11 cellular contexts compared by ENCODE assay signal in the genomic region with DNA sequence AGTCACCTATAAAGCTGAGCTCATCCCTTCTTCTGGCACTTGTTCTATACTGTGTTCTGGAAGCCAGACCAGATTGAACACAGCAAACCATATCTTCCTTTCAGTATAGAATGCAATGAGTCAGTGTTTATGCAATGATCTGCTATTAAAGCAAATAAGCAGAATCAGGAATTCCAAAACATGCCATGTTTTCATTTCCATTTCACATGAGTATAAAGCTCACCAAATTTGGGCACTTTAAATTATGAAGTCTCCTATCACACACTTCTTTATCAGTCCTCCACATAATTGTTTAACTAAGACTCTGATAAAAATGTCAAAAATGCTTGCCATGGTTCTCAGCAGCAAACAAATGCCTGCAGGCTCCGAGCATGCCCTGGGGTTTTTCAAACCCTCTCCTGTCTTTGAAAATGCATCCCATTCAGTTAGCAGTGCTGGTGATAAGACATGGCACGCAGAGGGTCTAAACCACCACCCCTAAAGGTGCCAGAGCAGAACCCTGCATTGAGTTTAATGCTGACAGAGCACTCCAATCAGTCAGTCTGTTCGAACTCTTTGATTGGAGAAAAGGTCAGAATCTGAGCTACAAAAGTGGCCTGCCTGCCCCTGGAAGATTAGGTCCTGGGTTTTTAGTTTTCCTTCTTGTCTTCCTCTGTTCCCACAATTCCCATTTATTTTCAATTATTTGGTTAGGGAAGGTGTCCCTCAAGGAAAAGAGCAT.
A peak's percentile ranks its signal among the peaks of the same experiment; 100 is the strongest.
DNase-seq lines count a peak whose midpoint lies in the region; ATAC-seq lines count a peak whose summit lies in the region.
"Had no signal": no experiment of that assay in that cellular context is flagged by ENCODE, and none has a peak within 500 bp of the region (broad histone marks: within the 10 kb centered on the region; RNA-seq: fewer than 3 reads in every experiment).

No MANE protein-coding gene starts in this region.

- WGBS in trophoblast cell (ENCODE audit: extremely low coverage, insufficient coverage, insufficient read length) = no CpG with 5 or more reads among the region's 3 CpGs

- no peaks in the 10 kb centered on the region for H3K79me1 ChIP-seq in trophoblast cell (ENCODE audit: low read length)

- no peak overlapping the region for H2BK12ac ChIP-seq in trophoblast cell (ENCODE audit: low read length)

- H3K27ac ChIP-seq in Karpas-422 (ENCODE audit: low read length) (no peak overlapping the region), trophoblast cell (ENCODE audit: low read depth, low read length) (no peak overlapping the region)
- H3K27ac ChIP-seq: right atrium auricular region had no signal

- H3K4me1 Mint-ChIP-seq in activated CD4-positive, alpha-beta memory T cell treated with anti-CD3 and anti-CD28 coated beads, Interleukin-2, amount 10 ng/mL, durations not matched to agents 7 days and 5 days = peaks cover 89% of the 10 kb centered on the region
- H3K4me1 Mint-ChIP-seq in activated CD4-positive, alpha-beta memory T cell treated with anti-CD3 and anti-CD28 coated beads for 36 hours (ENCODE audit: low read depth) = peaks cover 89% of the 10 kb centered on the region

- H2BK5ac ChIP-seq in trophoblast cell (ENCODE audit: low read depth, low read length, poor library complexity) = no peak overlapping the region

- H3K4me2 ChIP-seq in Karpas-422 (ENCODE audit: low read depth, low read length, poor library complexity, severe bottlenecking) (peak overlapping the region; percentile 57), trophoblast cell (ENCODE audit: low read length) (no peak overlapping the region)

- H2AFZ ChIP-seq in Karpas-422 (ENCODE audit: low read length) = no peak overlapping the region
- no peak overlapping the region for H2AFZ ChIP-seq in trophoblast cell (ENCODE audit: insufficient read depth, low read length, poor library complexity)

- H3K9ac ChIP-seq in Karpas-422 (ENCODE audit: low read length) (no peak overlapping the region), trophoblast cell (ENCODE audit: low read length) (no peak overlapping the region)

- H3K4me3 ChIP-seq in Karpas-422 (ENCODE audit: low read length) (no peak overlapping the region), trophoblast cell (ENCODE audit: low read depth, low read length) (no peak overlapping the region)
- H3K4me3 ChIP-seq: right atrium auricular region had no signal

- H3K4me1 ChIP-seq in Karpas-422 (ENCODE audit: low read length) (peaks cover 53% of the 10 kb centered on the region), trophoblast cell (ENCODE audit: control insufficient read depth in 1 of 2, insufficient read depth in 2 of 2, low read length in 2 of 2) (peaks cover 2 to 7% of the 10 kb centered on the region in 2 experiments)

- POLR2A ChIA-PET in activated CD4-positive, alpha-beta memory T cell treated with anti-CD3 and anti-CD28 coated beads, Interleukin-2, amount 10 ng/mL, durations not matched to agents 7 days and 5 days (lab: Charles Lee) = interaction anchor here (0.9 to 8.9 kb wide), 9 partner anchors 9 to 58 kb away, joined by 3 to 106 read pairs (median 8); no protein-coding TSS in a partner anchor
- POLR2A ChIA-PET in activated CD4-positive, alpha-beta memory T cell treated with anti-CD3 and anti-CD28 coated beads for 36 hours (lab: Charles Lee) = interaction anchor here (0.9 to 5.2 kb wide), 9 partner anchors 9 to 291 kb away, joined by 3 to 48 read pairs (median 9); a partner anchor contains a TSS

- ATAC-seq in GM19395 (IDR thresholded peaks at IDR 0.05; ENCODE audit: unreplicated experiment) (no peak), GM21723 (IDR thresholded peaks at IDR 0.05; ENCODE audit: unreplicated experiment) (no peak)

- H3K79me2 ChIP-seq in Karpas-422 (ENCODE audit: low read length) (no peaks in the 10 kb centered on the region), trophoblast cell (ENCODE audit: control insufficient read depth, insufficient read depth, low read length, poor library complexity) (peaks cover 2% of the 10 kb centered on the region)

- no peaks in the 10 kb centered on the region for H3K9me2 ChIP-seq in Karpas-422 (replicated peaks; ENCODE audit: insufficient read depth, low read length)

- H3K9me3 Mint-ChIP-seq in activated CD4-positive, alpha-beta memory T cell treated with anti-CD3 and anti-CD28 coated beads, Interleukin-2, amount 10 ng/mL, durations not matched to agents 7 days and 5 days = peaks cover 6% of the 10 kb centered on the region
- peaks cover 5% of the 10 kb centered on the region for H3K9me3 Mint-ChIP-seq in activated CD4-positive, alpha-beta memory T cell treated with anti-CD3 and anti-CD28 coated beads for 36 hours
- H3K9me3 Mint-ChIP-seq: H9 had no signal

- no peak overlapping the region for H4K91ac ChIP-seq in trophoblast cell (ENCODE audit: low read depth, low read length)

- no peak overlapping the region for H3K14ac ChIP-seq in trophoblast cell (ENCODE audit: low read length)

- H3K18ac ChIP-seq in trophoblast cell (ENCODE audit: low read length) = no peak overlapping the region

- H3K27ac Mint-ChIP-seq in activated CD4-positive, alpha-beta memory T cell treated with anti-CD3 and anti-CD28 coated beads, Interleukin-2, amount 10 ng/mL, durations not matched to agents 7 days and 5 days = peak overlapping the region; percentile 89
- no peak overlapping the region for H3K27ac Mint-ChIP-seq in activated CD4-positive, alpha-beta memory T cell treated with anti-CD3 and anti-CD28 coated beads for 36 hours
- H3K27ac Mint-ChIP-seq: H9 had no signal

- H3K9me3 ChIP-seq in Karpas-422 (ENCODE audit: low read length) = no peaks in the 10 kb centered on the region
- H3K9me3 ChIP-seq in trophoblast cell (ENCODE audit: insufficient read depth, low read depth, low read length) = no peaks in the 10 kb centered on the region
- H3K9me3 ChIP-seq: right atrium auricular region had no signal

- no peak overlapping the region for H3K4ac ChIP-seq in trophoblast cell (ENCODE audit: low read depth, low read length)

- H3K36me3 ChIP-seq in Karpas-422 (ENCODE audit: insufficient read depth, low read length) = no peaks in the 10 kb centered on the region
- H3K36me3 ChIP-seq in trophoblast cell (ENCODE audit: control insufficient read depth in 1 of 2, insufficient read depth in 2 of 2, low read length in 2 of 2) = peaks cover 0 to 2% of the 10 kb centered on the region in 2 experiments
- H3K36me3 ChIP-seq: right atrium auricular region had no signal

- H4K12ac ChIP-seq in trophoblast cell (ENCODE audit: low read depth, low read length) = no peak overlapping the region

- no peak overlapping the region for H2BK120ac ChIP-seq in trophoblast cell (ENCODE audit: insufficient read depth, low read length, poor library complexity)

- no peak overlapping the region for H2AK5ac ChIP-seq in trophoblast cell (ENCODE audit: low read length)

- no peaks in the 10 kb centered on the region for H4K20me1 ChIP-seq in Karpas-422 (ENCODE audit: insufficient read depth, low read depth, low read length)

- no peak overlapping the region for H3K23ac ChIP-seq in trophoblast cell (ENCODE audit: low read length)

- H4K8ac ChIP-seq in trophoblast cell (ENCODE audit: low read depth, low read length) = no peak overlapping the region

- peaks cover 63% of the 10 kb centered on the region for H3K36me3 Mint-ChIP-seq in activated CD4-positive, alpha-beta memory T cell treated with anti-CD3 and anti-CD28 coated beads, Interleukin-2, amount 10 ng/mL, durations not matched to agents 7 days and 5 days (ENCODE audit: low read depth)
- peaks cover 14% of the 10 kb centered on the region for H3K36me3 Mint-ChIP-seq in activated CD4-positive, alpha-beta memory T cell treated with anti-CD3 and anti-CD28 coated beads for 36 hours

- CTCF ChIA-PET in activated CD4-positive, alpha-beta memory T cell treated with anti-CD3 and anti-CD28 coated beads, Interleukin-2, amount 10 ng/mL, durations not matched to agents 7 days and 5 days (lab: Charles Lee) = interaction anchor here (1.2 to 2.8 kb wide), 4 partner anchors 8 to 291 kb away, joined by 3 to 8 read pairs (median 4); no protein-coding TSS in a partner anchor
- CTCF ChIA-PET in activated CD4-positive, alpha-beta memory T cell treated with anti-CD3 and anti-CD28 coated beads for 36 hours (lab: Charles Lee) = interaction anchor here (1.0 to 4.9 kb wide), 10 partner anchors 9 to 291 kb away, joined by 3 to 23 read pairs (median 6); no protein-coding TSS in a partner anchor

- H3K27me3 Mint-ChIP-seq in activated CD4-positive, alpha-beta memory T cell treated with anti-CD3 and anti-CD28 coated beads, Interleukin-2, amount 10 ng/mL, durations not matched to agents 7 days and 5 days = no peaks in the 10 kb centered on the region
- H3K27me3 Mint-ChIP-seq in activated CD4-positive, alpha-beta memory T cell treated with anti-CD3 and anti-CD28 coated beads for 36 hours = no peaks in the 10 kb centered on the region

- intact Hi-C loops in activated CD4-positive, alpha-beta memory T cell treated with anti-CD3 and anti-CD28 coated beads for 36 hours (cut with micrococcal nuclease) = loop anchor here (1.0 to 2.0 kb wide), 2 partner anchors 14 to 33 kb away; no protein-coding TSS in a partner anchor

- H3K27me3 ChIP-seq in Karpas-422 (ENCODE audit: low read length) (no peaks in the 10 kb centered on the region), trophoblast cell (ENCODE audit: insufficient read depth, low read length) (no peaks in the 10 kb centered on the region)
- H3K27me3 ChIP-seq: right atrium auricular region had no signal

- no peak overlapping the region for H3K4me3 Mint-ChIP-seq in activated CD4-positive, alpha-beta memory T cell treated with anti-CD3 and anti-CD28 coated beads, Interleukin-2, amount 10 ng/mL, durations not matched to agents 7 days and 5 days
- no peak overlapping the region for H3K4me3 Mint-ChIP-seq in activated CD4-positive, alpha-beta memory T cell treated with anti-CD3 and anti-CD28 coated beads for 36 hours
- H3K4me3 Mint-ChIP-seq: H9 had no signal

- DNase-seq in activated CD4-positive, alpha-beta memory T cell treated with anti-CD3 and anti-CD28 coated beads, Interleukin-2, amount 10 ng/mL, durations not matched to agents 7 days and 5 days = no peak
- no peak for DNase-seq in activated CD4-positive, alpha-beta memory T cell treated with anti-CD3 and anti-CD28 coated beads for 36 hours
- DNase-seq in Karpas-422 (no peak), dedifferentiated amniotic fluid mesenchymal stem cell (ENCODE audit: extremely low spot score) (peak; percentile 31), trophoblast cell (peak; percentile 24 to 66)
- no peak for DNase-seq in central memory CD4-positive, alpha-beta T cell
- DNase-seq: H9, NCI-H187 treated with DMSO at 0.1 percent for 48 hours had no signal

Comparison
In these comparisons a context has a peak if more than half of its experiments do, and no peak if none do; other contexts are left out.
1. DNase-seq: peak in dedifferentiated amniotic fluid mesenchymal stem cell (single experiment) and trophoblast cell (2 of 2); none in activated CD4-positive, alpha-beta memory T cell treated with anti-CD3 and anti-CD28 coated beads, Interleukin-2, amount 10 ng/mL, durations not matched to agents 7 days and 5 days (single experiment), activated CD4-positive, alpha-beta memory T cell treated with anti-CD3 and anti-CD28 coated beads for 36 hours (single experiment), Karpas-422 (single experiment) and central memory CD4-positive, alpha-beta T cell (single experiment).